In genomic region chr9:85502815-85503643, GRCh38 we compare ENCODE assay signal across 23 cellular contexts.
A peak's percentile ranks its signal among the peaks of the same experiment; 100 is the strongest.
DNase-seq lines count a peak whose midpoint lies in the region; ATAC-seq, FAIRE-seq and TF ChIP-seq lines count a peak whose summit lies in the region.
"Had no signal": no experiment of that assay in that cellular context is flagged by ENCODE, and none has a peak within 500 bp of the region (broad histone marks: within the 10 kb centered on the region; RNA-seq: fewer than 3 reads in every experiment).

No MANE protein-coding gene starts in this region.

- no peak for TF ChIP-seq EP300 in A549 (IDR thresholded peaks at IDR 0.05)

- H3K27me3 ChIP-seq in endodermal cell (ENCODE audit: control insufficient read depth, insufficient read depth, low read length, poor library complexity, severe bottlenecking) (no peaks in the 10 kb centered on the region), mesenchymal stem cell (ENCODE audit: control insufficient read depth in 1 of 2, insufficient read depth in 1 of 2, low read length in 2 of 2) (peaks cover 3 to 4% of the 10 kb centered on the region in 2 experiments)
- H3K27me3 ChIP-seq: body of pancreas, sigmoid colon had no signal

- H3K4me2 ChIP-seq in A549 (no peak overlapping the region), mesenchymal stem cell (ENCODE audit: low read length, poor library complexity, severe bottlenecking) (no peak overlapping the region)

- no peak overlapping the region for H2AK5ac ChIP-seq in mesenchymal stem cell (ENCODE audit: low read length, severe bottlenecking)

- peak; percentile 63 to 71; a peak in 4 of 6 replicates for ATAC-seq in A549
- ATAC-seq in GM21423 (IDR thresholded peaks at IDR 0.05; ENCODE audit: unreplicated experiment) = peak; percentile 51
- no peak for ATAC-seq in GM19351 (IDR thresholded peaks at IDR 0.05; ENCODE audit: unreplicated experiment)
- ATAC-seq in GM18873 (IDR thresholded peaks at IDR 0.05; ENCODE audit: low FRiP score, unreplicated experiment) = no peak
- ATAC-seq in GM19023 (IDR thresholded peaks at IDR 0.05; ENCODE audit: unreplicated experiment) = no peak
- ATAC-seq: activated naive CD8-positive, alpha-beta T cell treated with anti-CD3 and anti-CD28 coated beads, Interleukin-2, amount 50 U/mL, for 24 hours; body of pancreas; SK-N-SH treated with all-trans-retinoic acid at 6 μM for 48 hours had no signal

- no peak overlapping the region for H4K91ac ChIP-seq in mesenchymal stem cell (ENCODE audit: low read length)

- H3K4ac ChIP-seq in mesenchymal stem cell (ENCODE audit: low read depth in 1 of 2, low read length in 2 of 2) = no peak overlapping the region

- H3K4me1 Mint-ChIP-seq in endodermal cell = peaks cover 2% of the 10 kb centered on the region
- H3K4me1 Mint-ChIP-seq: activated naive CD8-positive, alpha-beta T cell treated with anti-CD3 and anti-CD28 coated beads, Interleukin-2, amount 50 U/mL, for 24 hours; B cell had no signal

- no peak overlapping the region for H2BK5ac ChIP-seq in mesenchymal stem cell (ENCODE audit: low read depth, low read length, poor library complexity, severe bottlenecking)

- POLR2A ChIA-PET in A549 (lab: Yijun Ruan, JAX) = no interaction called here

- no peak overlapping the region for H3K27ac Mint-ChIP-seq in endodermal cell
- H3K27ac Mint-ChIP-seq: activated CD4-positive, alpha-beta memory T cell treated with anti-CD3 and anti-CD28 coated beads, Interleukin-2, amount 10 ng/mL, durations not matched to agents 7 days and 5 days; activated naive CD8-positive, alpha-beta T cell treated with anti-CD3 and anti-CD28 coated beads, Interleukin-2, amount 50 U/mL, for 24 hours; B cell; nephron had no signal

- no peak overlapping the region for H2BK12ac ChIP-seq in mesenchymal stem cell (ENCODE audit: low read length in 2 of 2)

- H4K8ac ChIP-seq in mesenchymal stem cell (ENCODE audit: low read length) = no peak overlapping the region

- no peak overlapping the region for H2BK15ac ChIP-seq in mesenchymal stem cell (ENCODE audit: low read depth, poor library complexity, severe bottlenecking)

- peaks cover 2% of the 10 kb centered on the region for H3K27me3 Mint-ChIP-seq in endodermal cell (ENCODE audit: insufficient read depth)

- H3K4me1 ChIP-seq in A549 (no peaks in the 10 kb centered on the region), endodermal cell (ENCODE audit: control insufficient read depth, insufficient read depth, low read length) (no peaks in the 10 kb centered on the region), mesenchymal stem cell (ENCODE audit: control insufficient read depth, insufficient read depth, low read depth, low read length) (peaks cover 2% of the 10 kb centered on the region)
- H3K4me1 ChIP-seq: body of pancreas, parathyroid adenoma, sigmoid colon had no signal

- no peak overlapping the region for H3K4me3 ChIP-seq in A549
- no peak overlapping the region for H3K4me3 ChIP-seq in endodermal cell (ENCODE audit: low read length)
- no peak overlapping the region for H3K4me3 ChIP-seq in mesenchymal stem cell (ENCODE audit: insufficient read depth in 1 of 2, low read depth in 1 of 2, low read length in 2 of 2)
- H3K4me3 ChIP-seq: body of pancreas, sigmoid colon had no signal

- TF ChIP-seq POLR2A in A549 (IDR thresholded peaks at IDR 0.05; ENCODE audit: low read length) = no peak

- no peaks in the 10 kb centered on the region for H3K36me3 Mint-ChIP-seq in endodermal cell (ENCODE audit: low read depth)

- TF ChIP-seq CTCF in A549 (IDR thresholded peaks at IDR 0.05) (no peak), endodermal cell (conservative IDR thresholded peaks at IDR 0.05) (peak; percentile 19)

- H2AFZ ChIP-seq in mesenchymal stem cell (ENCODE audit: low read depth, low read length) = no peak overlapping the region
- H2AFZ ChIP-seq: parathyroid adenoma had no signal

- CTCF ChIA-PET in A549 (lab: Yijun Ruan, JAX) = interaction anchor here (0.8 to 1.4 kb wide), 3 partner anchors 26 to 108 kb away, joined by 3 to 5 read pairs (median 3); no protein-coding TSS in a partner anchor

- TF ChIP-seq RAD21 in A549 (conservative IDR thresholded peaks at IDR 0.05 in 1 of 2, IDR thresholded peaks at IDR 0.05 in 1 of 2) = no peak

- H3K23ac ChIP-seq in mesenchymal stem cell (ENCODE audit: low read length in 2 of 2) = no peak overlapping the region

- peaks cover 13% of the 10 kb centered on the region for H3K9me3 Mint-ChIP-seq in endodermal cell
- H3K9me3 Mint-ChIP-seq: activated CD4-positive, alpha-beta memory T cell treated with anti-CD3 and anti-CD28 coated beads, Interleukin-2, amount 10 ng/mL, durations not matched to agents 7 days and 5 days had no signal

- no peaks in the 10 kb centered on the region for H3K79me1 ChIP-seq in mesenchymal stem cell (replicated peaks; ENCODE audit: low read length, poor library complexity, severe bottlenecking)

- H3K9me3 ChIP-seq in A549 = 0 out of 3 replicates have a peak, but pooled peaks cover 6% of the 10 kb centered on the region
- peaks cover 7% of the 10 kb centered on the region for H3K9me3 ChIP-seq in endodermal cell (ENCODE audit: control insufficient read depth, low read length)
- peaks cover 12% of the 10 kb centered on the region for H3K9me3 ChIP-seq in mesenchymal stem cell (ENCODE audit: control insufficient read depth, low read length)
- H3K9me3 ChIP-seq: body of pancreas, sigmoid colon had no signal

- no peak for FAIRE-seq in A549 (lab: Jason Lieb, UNC)
- FAIRE-seq: colon had no signal

- DNase-seq in A549 (ENCODE audit: low read depth in 1 of 2, low spot score in 1 of 2) = no peak
- peak; percentile 36 for DNase-seq in SW480 (ENCODE audit: low spot score)
- no peak for DNase-seq in endodermal cell
- DNase-seq in mesenchymal stem cell = no peak
- DNase-seq: activated CD4-positive, alpha-beta memory T cell treated with anti-CD3 and anti-CD28 coated beads, Interleukin-2, amount 10 ng/mL, durations not matched to agents 7 days and 5 days; activated CD4-positive, CD25-positive, alpha-beta regulatory T cell; activated gamma-delta T cell; activated naive CD8-positive, alpha-beta T cell treated with anti-CD3 and anti-CD28 coated beads, Interleukin-2, amount 50 U/mL, for 24 hours; body of pancreas; COR-L47; kidney glomerular epithelial cell; NCI-H510A treated with DMSO at 0.1 percent for 48 hours; sigmoid colon; stimulated activated CD8-positive, alpha-beta memory T cell treated with anti-CD3 and anti-CD28 coated beads, Interleukin-4, amount 100 ng/mL, for 48 hours had no signal

- H3K18ac ChIP-seq in mesenchymal stem cell (ENCODE audit: low read depth in 1 of 2, low read length in 2 of 2) = no peak overlapping the region

- H2BK120ac ChIP-seq in mesenchymal stem cell (ENCODE audit: low read depth, low read length) = no peak overlapping the region

- WGBS in A549 (ENCODE audit: missing lambda C conversion rate) = 51% methylated on average over 4 of the region's 4 CpGs
- WGBS in endodermal cell (ENCODE audit: insufficient coverage in 1 of 2, insufficient read length in 1 of 2), 2 experiments = 94 to 100% methylated on average over 1 to 4 of the region's 4 CpGs
- WGBS in mesenchymal stem cell = 94% methylated on average over 3 of the region's 4 CpGs

- H3K36me3 ChIP-seq in endodermal cell (ENCODE audit: control insufficient read depth, insufficient read depth, low read length) = no peaks in the 10 kb centered on the region
- no peaks in the 10 kb centered on the region for H3K36me3 ChIP-seq in mesenchymal stem cell (ENCODE audit: control insufficient read depth in 1 of 2, insufficient read depth in 2 of 2, low read depth in 1 of 2, low read length in 2 of 2)
- H3K36me3 ChIP-seq: sigmoid colon had no signal

- H3K9ac ChIP-seq in endodermal cell (ENCODE audit: extremely low read depth, low read length, poor library complexity, severe bottlenecking) = no peak overlapping the region
- no peak overlapping the region for H3K9ac ChIP-seq in mesenchymal stem cell (ENCODE audit: low read length)
- H3K9ac ChIP-seq: parathyroid adenoma had no signal

- no peak overlapping the region for H3K14ac ChIP-seq in mesenchymal stem cell (ENCODE audit: low read length in 2 of 2)

- H3K4me3 Mint-ChIP-seq in endodermal cell = no peak overlapping the region
- H3K4me3 Mint-ChIP-seq: activated CD4-positive, alpha-beta memory T cell treated with anti-CD3 and anti-CD28 coated beads, Interleukin-2, amount 10 ng/mL, durations not matched to agents 7 days and 5 days; activated naive CD8-positive, alpha-beta T cell treated with anti-CD3 and anti-CD28 coated beads, Interleukin-2, amount 50 U/mL, for 24 hours; B cell; nephron had no signal

- no peak overlapping the region for H3K27ac ChIP-seq in A549
- H3K27ac ChIP-seq in endodermal cell (ENCODE audit: low read depth, low read length) = no peak overlapping the region
- H3K27ac ChIP-seq in mesenchymal stem cell (ENCODE audit: low read length, poor library complexity, severe bottlenecking) = no peak overlapping the region
- H3K27ac ChIP-seq: body of pancreas, parathyroid adenoma, sigmoid colon had no signal

TF ChIP-seq in A549, 52 proteins besides CTCF, POLR2A, EP300 and RAD21 (continues in another document):
- no peak for TF ChIP-seq RCOR1 (IDR thresholded peaks at IDR 0.05; ENCODE audit: low read depth, low read length)
- TF ChIP-seq HDAC2 (IDR thresholded peaks at IDR 0.05) = no peak
- no peak for TF ChIP-seq FOSL2 (IDR thresholded peaks at IDR 0.05)
- TF ChIP-seq FOSL2 (CRISPR knock-in tag; IDR thresholded peaks at IDR 0.05) = no peak
- no peak for TF ChIP-seq HES2 (IDR thresholded peaks at IDR 0.05)
- TF ChIP-seq KDM1A (IDR thresholded peaks at IDR 0.05; ENCODE audit: low read depth) = no peak
- no peak for TF ChIP-seq FOXS1 (CRISPR knock-in tag; IDR thresholded peaks at IDR 0.05)
- TF ChIP-seq NFE2L2 (conservative IDR thresholded peaks at IDR 0.05; ENCODE audit: low read length) = no peak
- TF ChIP-seq CBX8 (IDR thresholded peaks at IDR 0.05) = no peak
- no peak for TF ChIP-seq NR3C1 (IDR thresholded peaks at IDR 0.05)
- no peak for TF ChIP-seq SREBF2 (IDR thresholded peaks at IDR 0.05)
- TF ChIP-seq EHMT2 (IDR thresholded peaks at IDR 0.05; ENCODE audit: low read depth) = no peak
- no peak for TF ChIP-seq USF2 (IDR thresholded peaks at IDR 0.05)
- TF ChIP-seq HOXB13 (CRISPR knock-in tag; IDR thresholded peaks at IDR 0.05; ENCODE audit: low read depth) = no peak
- no peak for TF ChIP-seq ZNF302 (CRISPR knock-in tag; IDR thresholded peaks at IDR 0.05)
- TF ChIP-seq POLR2AphosphoS2 (conservative IDR thresholded peaks at IDR 0.05; ENCODE audit: low read length) = no peak

Comparison
In these comparisons a context has a peak if more than half of its experiments do, and no peak if none do; other contexts are left out.
1. ATAC-seq: peak in A549 (2 of 2) and GM21423 (single experiment); none in GM19351 (single experiment), GM18873 (single experiment) and GM19023 (single experiment).